1 cellular context compared by ENCODE assay signal in genomic region chr11:62770778-62771143, GRCh38.
TF ChIP-seq lines count a peak whose summit lies in the region.

No MANE protein-coding gene starts in this region.

TF ChIP-seq in IMR-90, 13 proteins besides CTCF, POLR2A, EP300 and RAD21:
- TF ChIP-seq MAZ (IDR thresholded peaks at IDR 0.05; ENCODE audit: borderline replicate concordance, low read depth, low read length) = no peak
- no peak for TF ChIP-seq MXI1 (IDR thresholded peaks at IDR 0.05; ENCODE audit: borderline replicate concordance, low read depth, low read length)
- TF ChIP-seq USF2 (IDR thresholded peaks at IDR 0.05; ENCODE audit: low read depth, low read length) = no peak
- TF ChIP-seq BHLHE40 (IDR thresholded peaks at IDR 0.05; ENCODE audit: low read depth, low read length) = no peak
- TF ChIP-seq RFX5 (IDR thresholded peaks at IDR 0.05; ENCODE audit: low read depth, low read length) = no peak
- TF ChIP-seq NFE2L2 (IDR thresholded peaks at IDR 0.05; ENCODE audit: low read depth, low read length) = no peak
- TF ChIP-seq ELK1 (IDR thresholded peaks at IDR 0.05; ENCODE audit: borderline replicate concordance, low read depth, low read length) = no peak
- TF ChIP-seq CEBPB (IDR thresholded peaks at IDR 0.05; ENCODE audit: low read depth, low read length) = no peak
- TF ChIP-seq SMC3 (IDR thresholded peaks at IDR 0.05; ENCODE audit: low read depth, low read length) = no peak
- no peak for TF ChIP-seq CHD1 (IDR thresholded peaks at IDR 0.05; ENCODE audit: low read depth, low read length)
- no peak for TF ChIP-seq MAFK (IDR thresholded peaks at IDR 0.05; ENCODE audit: low read depth, low read length)
- TF ChIP-seq RCOR1 (IDR thresholded peaks at IDR 0.05; ENCODE audit: insufficient replicate concordance, low read length) = no peak
- no peak for TF ChIP-seq FOS (IDR thresholded peaks at IDR 0.05; ENCODE audit: low read depth, low read length)
